In the genomic region with DNA sequence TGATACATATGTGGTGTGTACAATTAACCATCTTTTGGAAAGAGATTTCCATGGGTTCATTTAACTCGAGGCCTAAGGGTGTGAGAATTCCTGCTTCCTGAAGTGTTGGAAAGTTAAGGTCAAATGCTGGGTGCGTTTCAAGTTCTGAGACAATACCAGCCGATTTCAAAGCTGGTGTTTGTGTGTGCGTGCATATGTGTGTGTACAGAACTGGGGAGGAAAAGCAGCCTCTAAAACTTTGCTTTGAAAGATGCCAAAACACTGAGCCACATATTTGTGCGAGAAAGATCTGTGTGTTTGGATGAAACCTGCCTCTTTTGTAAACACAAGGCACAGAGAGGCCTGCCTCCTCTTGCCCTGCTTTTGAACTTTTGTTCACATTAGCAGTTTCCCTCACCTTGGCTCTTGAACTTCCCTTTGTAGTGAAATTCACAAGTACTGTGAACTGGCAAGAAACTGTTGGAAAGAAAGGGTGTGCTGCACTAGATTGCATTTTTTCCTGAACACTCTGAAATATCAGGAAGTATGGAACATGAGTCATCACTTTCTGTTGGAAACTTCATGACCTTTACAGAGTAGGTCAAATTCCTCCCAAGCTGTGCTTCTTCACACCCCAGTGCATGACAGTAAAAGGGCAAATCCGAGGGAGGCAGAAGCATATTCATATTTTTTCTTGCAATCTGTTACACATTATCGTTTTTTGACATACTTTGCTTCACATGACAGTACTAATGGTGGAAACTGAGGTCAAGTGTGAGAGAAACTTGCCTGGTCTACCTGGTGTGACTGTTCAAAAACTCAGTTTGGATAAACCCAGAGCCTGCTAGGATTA, we compare ENCODE assay signal across 1 cellular context.
TF ChIP-seq lines count a peak whose summit lies in the region.

No MANE protein-coding gene starts in this region.

TF ChIP-seq in HCT116, 20 proteins besides CTCF, POLR2A, EP300 and RAD21 (continued from another document):
- TF ChIP-seq ZNF274 (IDR thresholded peaks at IDR 0.05; ENCODE audit: low read depth, low read length) (no peak), ELF1 (IDR thresholded peaks at IDR 0.05; ENCODE audit: borderline replicate concordance, low read depth) (peak; percentile 42; the same call in 1 of the 2 replicates), SIN3A (IDR thresholded peaks at IDR 0.05; ENCODE audit: low read depth) (no peak; the same call in 1 of the 2 replicates), CEBPB (IDR thresholded peaks at IDR 0.05; ENCODE audit: low read depth) (peak; percentile 74), SP1 (IDR thresholded peaks at IDR 0.05; ENCODE audit: low read depth) (peak; percentile 95), ZFX (IDR thresholded peaks at IDR 0.05) (no peak; the same call in 1 of the 2 replicates), POLR2AphosphoS5 (IDR thresholded peaks at IDR 0.05; ENCODE audit: low read depth, low read length) (peak; percentile 47; the same call in 1 of the 2 replicates), JUND (IDR thresholded peaks at IDR 0.05) (peak; percentile 97), CBX3 (IDR thresholded peaks at IDR 0.05; ENCODE audit: low read depth) (peak; percentile 96), EGR1 (IDR thresholded peaks at IDR 0.05; ENCODE audit: low read depth) (peak; percentile 32), EZH2phosphoT487 (IDR thresholded peaks at IDR 0.05; ENCODE audit: borderline replicate concordance) (no peak)
- TF ChIP-seq, protein P1, sequence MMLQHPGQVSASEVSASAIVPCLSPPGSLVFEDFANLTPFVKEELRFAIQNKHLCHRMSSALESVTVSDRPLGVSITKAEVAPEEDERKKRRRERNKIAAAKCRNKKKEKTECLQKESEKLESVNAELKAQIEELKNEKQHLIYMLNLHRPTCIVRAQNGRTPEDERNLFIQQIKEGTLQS (IDR thresholded peaks at IDR 0.05) = no peak
